2 cellular contexts compared by ENCODE assay signal in genomic region chr1:36144413-36144812, GRCh38.
TF ChIP-seq lines count a peak whose summit lies in the region.

No MANE protein-coding gene starts in this region.

TF ChIP-seq in HEK293, 187 proteins besides CTCF, POLR2A, EP300 and RAD21:
- TF ChIP-seq ZNF239 (tag by site-specific recombination; IDR thresholded peaks at IDR 0.05), result no peak
- no peak for TF ChIP-seq ZNF174 (tag by site-specific recombination; IDR thresholded peaks at IDR 0.05)
- peak; percentile 66 for TF ChIP-seq ZNF121 (tag by site-specific recombination; IDR thresholded peaks at IDR 0.05)

TF ChIP-seq in GM12878, 131 proteins besides CTCF, POLR2A, EP300 and RAD21:
- TF ChIP-seq RUNX3 (IDR thresholded peaks at IDR 0.05; ENCODE audit: low read length) (no peak), STAT1 (conservative IDR thresholded peaks at IDR 0.05) (no peak), CBFB (IDR thresholded peaks at IDR 0.05; ENCODE audit: low read depth) (no peak), RBBP5 (conservative IDR thresholded peaks at IDR 0.05) (no peak), ATF2 (IDR thresholded peaks at IDR 0.05; ENCODE audit: low read length) (no peak), ZBTB33 (IDR thresholded peaks at IDR 0.05) (no peak), EGR1 (IDR thresholded peaks at IDR 0.05; ENCODE audit: borderline replicate concordance in 1 of 2, low read depth in 2 of 2, low read length in 2 of 2) (no peak)
- TF ChIP-seq, protein P1, sequence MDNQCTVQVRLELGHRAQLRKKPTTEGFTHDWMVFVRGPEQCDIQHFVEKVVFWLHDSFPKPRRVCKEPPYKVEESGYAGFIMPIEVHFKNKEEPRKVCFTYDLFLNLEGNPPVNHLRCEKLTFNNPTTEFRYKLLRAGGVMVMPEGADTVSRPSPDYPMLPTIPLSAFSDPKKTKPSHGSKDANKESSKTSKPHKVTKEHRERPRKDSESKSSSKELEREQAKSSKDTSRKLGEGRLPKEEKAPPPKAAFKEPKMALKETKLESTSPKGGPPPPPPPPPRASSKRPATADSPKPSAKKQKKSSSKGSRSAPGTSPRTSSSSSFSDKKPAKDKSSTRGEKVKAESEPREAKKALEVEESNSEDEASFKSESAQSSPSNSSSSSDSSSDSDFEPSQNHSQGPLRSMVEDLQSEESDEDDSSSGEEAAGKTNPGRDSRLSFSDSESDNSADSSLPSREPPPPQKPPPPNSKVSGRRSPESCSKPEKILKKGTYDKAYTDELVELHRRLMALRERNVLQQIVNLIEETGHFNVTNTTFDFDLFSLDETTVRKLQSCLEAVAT (IDR thresholded peaks at IDR 0.05), result no peak
TF ChIP-seq in GM12878: peak in this region for 0.
